Comparison of ENCODE assay signal across 9 cellular contexts in the genomic region with DNA sequence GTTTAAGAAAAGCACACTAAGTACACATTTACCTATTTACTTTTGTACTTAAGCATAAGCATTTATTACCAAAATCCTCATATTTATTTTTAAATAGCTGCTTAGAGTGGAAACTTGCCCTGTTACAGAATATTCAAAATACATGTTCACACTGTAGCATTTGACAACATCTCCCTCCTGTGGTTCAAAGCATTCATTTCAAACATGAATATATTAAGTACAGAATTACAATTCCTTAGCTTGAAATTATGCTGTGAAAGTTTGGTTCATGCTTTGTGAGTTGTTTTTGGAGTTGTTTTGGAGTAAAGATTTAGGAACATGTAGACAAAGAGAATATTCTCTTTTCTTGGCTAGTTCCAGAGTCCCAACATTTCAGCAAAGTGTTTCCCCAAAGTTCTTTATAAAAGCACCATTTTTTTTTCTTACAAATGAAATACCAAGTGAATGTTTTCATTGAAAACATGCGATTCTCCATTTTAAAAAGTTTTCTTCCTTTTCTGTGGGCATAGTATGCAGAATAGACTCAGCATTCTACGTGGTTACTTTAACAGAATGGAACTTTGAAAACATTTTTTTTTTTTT. TPM values are rescaled to one million over a fixed set of nuclear protein-coding genes. Genes with fewer than 3 reads are reported as not detected.
A peak's percentile ranks its signal among the peaks of the same experiment; 100 is the strongest.
DNase-seq lines count a peak whose midpoint lies in the region; ATAC-seq, FAIRE-seq and TF ChIP-seq lines count a peak whose summit lies in the region.
"Had no signal": no experiment of that assay in that cellular context is flagged by ENCODE, and none has a peak within 500 bp of the region (broad histone marks: within the 10 kb centered on the region; RNA-seq: fewer than 3 reads in every experiment).

No MANE protein-coding gene starts in this region.

- peaks cover 2% of the 10 kb centered on the region for H3K27me3 Mint-ChIP-seq in endothelial cell (ENCODE audit: unreplicated experiment)

- no peaks in the 10 kb centered on the region for H3K9me3 Mint-ChIP-seq in endothelial cell (ENCODE audit: unreplicated experiment)
- H3K9me3 Mint-ChIP-seq: immature natural killer cell had no signal

- ATAC-seq in HG03159 (IDR thresholded peaks at IDR 0.05; ENCODE audit: unreplicated experiment): no peak

- FAIRE-seq in GM18507 (lab: Jason Lieb, UNC) (peak; percentile 63), TTC549 (lab: Jason Lieb, UNC) (peak; percentile 83)

- H3K4me1 Mint-ChIP-seq in endothelial cell (ENCODE audit: unreplicated experiment): no peaks in the 10 kb centered on the region

- no peak overlapping the region for H3K27ac Mint-ChIP-seq in endothelial cell (ENCODE audit: unreplicated experiment)

- TF ChIP-seq CTCF in endothelial cell (IDR thresholded peaks at IDR 0.05; ENCODE audit: unreplicated experiment): no peak

- H3K4me3 Mint-ChIP-seq in endothelial cell (ENCODE audit: unreplicated experiment): no peak overlapping the region
- H3K4me3 Mint-ChIP-seq: immature natural killer cell had no signal

- DNase-seq in AG20443 (ENCODE audit: low spot score) (peak; percentile 22), GM18507 (ENCODE audit: extremely low spot score, insufficient read length, low read depth) (no peak), glomerular endothelial cell (ENCODE audit: extremely low read depth, low read depth, low spot score) (peak; percentile 50), superior temporal gyrus (ENCODE audit: extremely low spot score) (peak; percentile 67), endothelial cell (ENCODE audit: low spot score) (no peak), globus pallidus (ENCODE audit: low spot score) (no peak)

- peaks cover 3% of the 10 kb centered on the region for H3K36me3 Mint-ChIP-seq in endothelial cell (ENCODE audit: low read depth, unreplicated experiment)

RNA-seq across cellular contexts. Expression of gene TUBD1, which starts 33.2 kb away (rescaled TPM):
- total RNA-seq in glomerular endothelial cell (5.0 and 5.9 TPM in 2 replicates), endothelial cell (ENCODE audit: unreplicated experiment) (12.5 TPM)

RNA-seq across cellular contexts. Expression of gene RPS6KB1, which starts 33.4 kb away (rescaled TPM):
- total RNA-seq in glomerular endothelial cell (17.9 and 23.2 TPM in 2 replicates), endothelial cell (ENCODE audit: unreplicated experiment) (30.4 TPM)

Comparison
In these comparisons a context has a peak if more than half of its experiments do, and no peak if none do; other contexts are left out.
1. DNase-seq: peak in AG20443 (single experiment), glomerular endothelial cell (single experiment) and superior temporal gyrus (single experiment); none in GM18507 (single experiment), endothelial cell (single experiment) and globus pallidus (single experiment).